In the genomic region with DNA sequence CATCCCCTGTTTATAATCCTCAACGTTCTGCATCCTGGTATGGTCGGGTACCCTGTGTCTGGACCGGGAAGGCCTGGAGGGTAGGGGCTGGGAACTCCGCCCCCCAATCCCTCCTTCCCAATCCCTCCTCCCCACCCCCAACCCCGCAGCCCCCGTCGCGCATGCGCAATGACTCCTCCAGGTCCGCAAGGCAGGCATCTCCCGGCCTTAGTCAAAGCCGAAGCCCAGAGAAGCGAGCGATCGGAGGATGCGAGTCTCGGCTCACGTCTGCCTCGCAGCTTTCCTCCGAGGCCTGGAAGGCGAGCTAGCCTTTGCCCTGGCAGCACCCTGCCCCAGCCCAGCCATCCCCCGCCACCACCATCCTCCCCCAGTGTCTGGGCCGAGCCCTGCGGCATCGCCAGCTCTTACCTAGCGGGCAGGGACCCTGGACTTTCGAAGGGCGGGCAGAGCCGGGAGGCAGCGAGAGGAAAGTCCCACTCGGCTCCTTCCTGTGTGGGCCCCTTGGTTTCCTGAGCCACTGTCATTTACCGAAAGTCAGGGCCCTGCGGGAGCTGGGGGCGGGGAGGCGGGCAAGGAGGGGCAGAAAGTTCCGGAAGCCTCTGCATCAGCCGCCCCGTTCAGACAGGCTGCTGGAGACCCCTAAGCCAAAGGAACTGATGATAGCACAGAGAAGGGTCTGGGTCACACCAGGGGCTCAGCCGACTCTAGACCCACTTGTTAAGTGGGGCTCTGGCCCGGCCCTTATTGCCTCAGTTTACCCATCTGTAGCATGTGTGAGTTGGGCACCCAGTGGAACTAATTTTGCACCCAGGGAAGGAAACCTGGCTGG, we compare ENCODE assay signal across 8 cellular contexts. TPM values are rescaled to one million over a fixed set of nuclear protein-coding genes. Genes with fewer than 3 reads are reported as not detected.
A peak's percentile ranks its signal among the peaks of the same experiment; 100 is the strongest.
DNase-seq lines count a peak whose midpoint lies in the region; ATAC-seq and TF ChIP-seq lines count a peak whose summit lies in the region.

A gene (minus strand): TSS at position 445 of the 829 bp plus-strand sequence. CDS start 3,565 bp downstream, outside the sequence.

- intact Hi-C loops in sciatic nerve (cut with DNase I): no loop called here
- intact Hi-C loops in aorta (cut with DNase I): no loop called here

- WGBS in aorta, 2 donors: 9 to 12% methylated on average over 36 to 40 of the region's 40 CpGs

- peak within 1 kb of the TSS; percentile 93 for H3K4me3 Mint-ChIP-seq in T-helper 1 cell treated with Interleukin-12 subunit alpha and Interleukin-12 subunit beta and Interleukin-4 antibody, amounts not matched to agents 30 μg/mL and 1 μg/mL, for 36 hours

- no peak within 1 kb of the TSS for H3K27ac ChIP-seq in aorta (ENCODE audit: low read depth in 1 of 2, low read length in 2 of 2)

- H3K27me3 ChIP-seq in aorta (ENCODE audit: control insufficient read depth in 1 of 2, insufficient read depth in 2 of 2, low read length in 1 of 2): no peaks in the 10 kb centered on the region

- H3K27me3 Mint-ChIP-seq in T-helper 1 cell treated with Interleukin-12 subunit alpha and Interleukin-12 subunit beta and Interleukin-4 antibody, amounts not matched to agents 30 μg/mL and 1 μg/mL, for 36 hours (ENCODE audit: low read depth): no peaks in the 10 kb centered on the region

- H3K36me3 Mint-ChIP-seq in T-helper 1 cell treated with Interleukin-12 subunit alpha and Interleukin-12 subunit beta and Interleukin-4 antibody, amounts not matched to agents 30 μg/mL and 1 μg/mL, for 36 hours (ENCODE audit: low read depth): peaks cover 42% of the 10 kb centered on the region

- TF ChIP-seq CTCF in GM10266 (IDR thresholded peaks at IDR 0.05; ENCODE audit: control insufficient read depth, insufficient read depth, low read depth, missing control alignments): no peak

- ATAC-seq in HG02885 (IDR thresholded peaks at IDR 0.05; ENCODE audit: poor library complexity, unreplicated experiment) (peak; percentile 68), sciatic nerve (peak; percentile 63), aorta (ENCODE audit: low FRiP score) (peak; percentile 67)

- H3K4me1 ChIP-seq in aorta (ENCODE audit: control insufficient read depth in 1 of 2, insufficient read depth in 2 of 2, low read length in 2 of 2): no peaks in the 10 kb centered on the region

- H3K36me3 ChIP-seq in aorta (ENCODE audit: control insufficient read depth in 1 of 2, insufficient read depth in 2 of 2, low read length in 1 of 2): no peaks in the 10 kb centered on the region

- H3K4me3 ChIP-seq in aorta (ENCODE audit: low read length in 2 of 2): no peak within 1 kb of the TSS

- H3K27ac Mint-ChIP-seq in T-helper 1 cell treated with Interleukin-12 subunit alpha and Interleukin-12 subunit beta and Interleukin-4 antibody, amounts not matched to agents 30 μg/mL and 1 μg/mL, for 36 hours: peak within 1 kb of the TSS; percentile 91

- DNase-seq in GM10266 (ENCODE audit: extremely low spot score): peak; percentile 89
- DNase-seq in amygdala (lab: John Stamatoyannopoulos, UW): peak in 47 of 56 donors; percentile 7 to 61 (median 30)
- peak; percentile 91 for DNase-seq in hepatic stellate cell (ENCODE audit: low spot score)
- DNase-seq in sciatic nerve (ENCODE audit: low spot score): peak; percentile 78
- peak; percentile 86 to 92 for DNase-seq in aorta
- DNase-seq in T1000 (lab: John Stamatoyannopoulos, UW): no peak

- H3K9me3 ChIP-seq in aorta (ENCODE audit: control insufficient read depth, low read length): peaks cover 2% of the 10 kb centered on the region

- peaks cover 4% of the 10 kb centered on the region for H3K9me3 Mint-ChIP-seq in T-helper 1 cell treated with Interleukin-12 subunit alpha and Interleukin-12 subunit beta and Interleukin-4 antibody, amounts not matched to agents 30 μg/mL and 1 μg/mL, for 36 hours

- peaks cover 59% of the 10 kb centered on the region for H3K4me1 Mint-ChIP-seq in T-helper 1 cell treated with Interleukin-12 subunit alpha and Interleukin-12 subunit beta and Interleukin-4 antibody, amounts not matched to agents 30 μg/mL and 1 μg/mL, for 36 hours (ENCODE audit: low read depth)

RNA-seq across cellular contexts. Expression of the gene that starts here (rescaled TPM):
- total RNA-seq in sciatic nerve (18.4 TPM), aorta (10 to 100 TPM; 15.4 to 33.3 TPM)
- polyA plus RNA-seq in aorta: 1 to 10 TPM; 2.3 to 2.6 TPM
